14 cellular contexts compared by ENCODE assay signal in the genomic region with DNA sequence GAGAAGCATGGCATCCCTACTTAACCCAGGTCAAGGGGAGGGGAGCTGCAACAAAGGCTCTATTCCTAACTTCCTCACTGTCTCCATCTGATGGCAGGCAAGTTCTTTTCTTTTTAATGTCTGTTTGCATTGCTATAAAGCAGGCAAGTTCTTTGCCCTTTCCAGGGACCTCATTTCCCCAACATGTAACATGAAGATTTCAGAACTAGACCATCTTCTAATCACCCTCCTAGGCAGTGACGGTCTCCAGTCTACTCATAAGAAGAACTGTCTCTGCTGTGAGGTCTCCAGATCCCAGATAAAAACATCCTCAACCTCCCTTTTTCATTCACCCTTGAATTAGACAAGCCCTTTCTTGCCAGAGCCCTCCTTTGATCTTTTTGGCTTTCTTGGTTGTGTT. TPM values are rescaled to one million over a fixed set of nuclear protein-coding genes. Genes with fewer than 3 reads are reported as not detected.
DNase-seq lines count a peak whose midpoint lies in the region; ATAC-seq, FAIRE-seq and TF ChIP-seq lines count a peak whose summit lies in the region.
"Had no signal": no experiment of that assay in that cellular context is flagged by ENCODE, and none has a peak within 500 bp of the region (broad histone marks: within the 10 kb centered on the region; RNA-seq: fewer than 3 reads in every experiment).

No MANE protein-coding gene starts in this region.

- peak; percentile 30 for TF ChIP-seq CTCF in HepG2 (CRISPR knock-in tag; IDR thresholded peaks at IDR 0.05)
- no peak for TF ChIP-seq CTCF in right lobe of liver (IDR thresholded peaks at IDR 0.05)
- no peak for TF ChIP-seq CTCF in mammary epithelial cell (conservative IDR thresholded peaks at IDR 0.05 in 1 of 2, IDR thresholded peaks at IDR 0.05 in 1 of 2; ENCODE audit: extremely low read depth in 1 of 2, insufficient read depth in 1 of 2, low read depth in 1 of 2, low read length in 2 of 2)

- H3K4me1 Mint-ChIP-seq in activated naive CD8-positive, alpha-beta T cell treated with anti-CD3 and anti-CD28 coated beads, Interleukin-2, amount 50 U/mL, for 24 hours = peaks cover 23% of the 10 kb centered on the region

- no TSS peak for BruUV-seq in HepG2 (replicated peaks; lab: Mats Ljungman, UMichigan)
- no TSS peak for BruUV-seq in mammary epithelial cell (replicated peaks; lab: Mats Ljungman, UMichigan)

- H3K79me2 ChIP-seq in HepG2 (ENCODE audit: insufficient read depth, low read length) = no peaks in the 10 kb centered on the region
- no peaks in the 10 kb centered on the region for H3K79me2 ChIP-seq in mammary epithelial cell (ENCODE audit: insufficient read depth, low read length)

- CTCF ChIA-PET in HepG2 (lab: Yijun Ruan, JAX; ENCODE audit: low intra/inter-chr PET ratio, low total read pairs) (no interaction called here), mammary epithelial cell (lab: Charles Lee; ENCODE audit: low non-redundant PET) (no interaction called here)

- no peak overlapping the region for H3K9ac ChIP-seq in HepG2 (ENCODE audit: insufficient read depth, low read depth, low read length)
- H3K9ac ChIP-seq in mammary epithelial cell (ENCODE audit: insufficient read depth, low read length) = no peak overlapping the region

- H3K27ac Mint-ChIP-seq in activated naive CD8-positive, alpha-beta T cell treated with anti-CD3 and anti-CD28 coated beads, Interleukin-2, amount 50 U/mL, for 24 hours = peak overlapping the region; percentile 14

- H3K9me3 ChIP-seq in HepG2 (ENCODE audit: low read length) = no peaks in the 10 kb centered on the region
- no peaks in the 10 kb centered on the region for H3K9me3 ChIP-seq in right lobe of liver
- H3K9me3 ChIP-seq in mammary epithelial cell (replicated peaks; ENCODE audit: insufficient read depth, low read length) = peaks cover 3% of the 10 kb centered on the region
- H3K9me3 ChIP-seq: body of pancreas had no signal

- no peaks in the 10 kb centered on the region for H4K20me1 ChIP-seq in HepG2 (ENCODE audit: insufficient read depth, low read length)
- no peaks in the 10 kb centered on the region for H4K20me1 ChIP-seq in mammary epithelial cell (ENCODE audit: insufficient read depth, low read length)

- TF ChIP-seq POLR2A in HepG2 (IDR thresholded peaks at IDR 0.05; ENCODE audit: insufficient read depth in 1 of 2, low read depth in 2 of 2, low read length in 2 of 2) = no peak
- no peak for TF ChIP-seq POLR2A in right lobe of liver (IDR thresholded peaks at IDR 0.05)

- no peaks in the 10 kb centered on the region for H3K9me3 Mint-ChIP-seq in activated naive CD8-positive, alpha-beta T cell treated with anti-CD3 and anti-CD28 coated beads, Interleukin-2, amount 50 U/mL, for 24 hours
- H3K9me3 Mint-ChIP-seq: naive B cell had no signal

- no peaks in the 10 kb centered on the region for H3K27me3 Mint-ChIP-seq in activated naive CD8-positive, alpha-beta T cell treated with anti-CD3 and anti-CD28 coated beads, Interleukin-2, amount 50 U/mL, for 24 hours

- in situ Hi-C loops in HepG2 (cut with HindIII; ENCODE audit: extremely low pct_ligation_motif_present, low pct_unique_long_range_greater_than_20kb) (no loop called here), mammary epithelial cell (cut with MboI; ENCODE audit: low sequenced_read_pairs in 2 of 2) (no loop called here)

- POLR2A ChIA-PET in HepG2 (lab: Yijun Ruan, JAX) = no interaction called here

- H3K4me3 Mint-ChIP-seq in activated naive CD8-positive, alpha-beta T cell treated with anti-CD3 and anti-CD28 coated beads, Interleukin-2, amount 50 U/mL, for 24 hours = no peak overlapping the region

- FAIRE-seq in HepG2 (lab: Jason Lieb, UNC) = no peak
- FAIRE-seq: endometrium had no signal

- dilution Hi-C loops in mammary epithelial cell (cut with HindIII; ENCODE audit: low sequenced_read_pairs) = no loop called here

- H3K4me2 ChIP-seq in HepG2 (ENCODE audit: low read depth, low read length) (no peak overlapping the region), mammary epithelial cell (ENCODE audit: insufficient read depth, low read depth, low read length) (no peak overlapping the region)

- H3K27ac ChIP-seq in HepG2 (ENCODE audit: extremely low read length, insufficient read depth, low read length) (no peak overlapping the region), right lobe of liver (no peak overlapping the region), mammary epithelial cell (ENCODE audit: insufficient read depth, low read depth, low read length) (no peak overlapping the region)
- H3K27ac ChIP-seq: body of pancreas had no signal

- no peak for TF ChIP-seq RAD21 in HepG2 (CRISPR knock-in tag; IDR thresholded peaks at IDR 0.05)

- H2AFZ ChIP-seq in HepG2 (ENCODE audit: low read length) (no peak overlapping the region), mammary epithelial cell (ENCODE audit: low read depth, low read length) (no peak overlapping the region)

- no peak for DNase-seq in HepG2 (ENCODE audit: low spot score)
- DNase-seq in right lobe of liver = no peak
- peak; percentile 19 for DNase-seq in NAMALWA (ENCODE audit: low spot score)
- no peak for DNase-seq in activated naive CD8-positive, alpha-beta T cell treated with anti-CD3 and anti-CD28 coated beads, Interleukin-2, amount 50 U/mL, for 24 hours
- no peak for DNase-seq in NCI-H146 (lab: John Stamatoyannopoulos, UW)
- DNase-seq in AG20443 (ENCODE audit: low spot score) = no peak
- no peak for DNase-seq in mammary epithelial cell
- DNase-seq: body of pancreas, left cardiac atrium, naive B cell, NCI-H1694 had no signal

- ATAC-seq in HepG2 = peak; percentile 41; the same call in 1 of the 3 replicates
- ATAC-seq in right lobe of liver = no peak
- ATAC-seq in activated naive CD8-positive, alpha-beta T cell treated with anti-CD3 and anti-CD28 coated beads, Interleukin-2, amount 50 U/mL, for 24 hours = peak; percentile 15
- ATAC-seq: body of pancreas, left cardiac atrium, sciatic nerve had no signal

- 0% methylated on average over 1 of the region's 1 CpG for WGBS in HepG2 (ENCODE audit: low lambda C conversion rate)
- 38% methylated on average over 1 of the region's 1 CpG for WGBS in right lobe of liver (ENCODE audit: insufficient coverage, low coverage, low lambda C conversion rate, missing lambda C conversion rate)
- WGBS in mammary epithelial cell (ENCODE audit: low coverage, missing lambda C conversion rate) = 53% methylated on average over 1 of the region's 1 CpG

- H3K4me3 ChIP-seq in HepG2 (replicated peaks in 1 of 3; ENCODE audit: insufficient read depth in 1 of 3, low read depth in 2 of 3, low read length in 3 of 3) (no peak overlapping the region), right lobe of liver (no peak overlapping the region), mammary epithelial cell (replicated peaks in 1 of 3; ENCODE audit: insufficient read depth in 1 of 3, low read depth in 2 of 3, low read length in 3 of 3) (no peak overlapping the region)
- H3K4me3 ChIP-seq: body of pancreas had no signal

- no peaks in the 10 kb centered on the region for H3K36me3 Mint-ChIP-seq in activated naive CD8-positive, alpha-beta T cell treated with anti-CD3 and anti-CD28 coated beads, Interleukin-2, amount 50 U/mL, for 24 hours (ENCODE audit: low read depth)
- H3K36me3 Mint-ChIP-seq: naive B cell had no signal

- no peaks in the 10 kb centered on the region for H3K4me1 ChIP-seq in HepG2 (ENCODE audit: insufficient read depth, low read length)
- H3K4me1 ChIP-seq in right lobe of liver = no peaks in the 10 kb centered on the region
- no peaks in the 10 kb centered on the region for H3K4me1 ChIP-seq in mammary epithelial cell (ENCODE audit: insufficient read depth, low read length)
- H3K4me1 ChIP-seq: body of pancreas had no signal

- TF ChIP-seq EP300 in HepG2 (IDR thresholded peaks at IDR 0.05; ENCODE audit: low read depth in 2 of 2, low read length in 2 of 2) (no peak), HepG2 (CRISPR knock-in tag; IDR thresholded peaks at IDR 0.05; ENCODE audit: borderline replicate concordance) (no peak)

- intact Hi-C loops in HepG2 (cut with micrococcal nuclease; ENCODE audit: unreplicated experiment) (no loop called here), right lobe of liver (cut with DNase I) (no loop called here), mammary epithelial cell (cut with micrococcal nuclease) (no loop called here)

- H3K27me3 ChIP-seq in HepG2 (ENCODE audit: control insufficient read depth in 1 of 2, insufficient read depth in 2 of 2, low read length in 2 of 2) = peaks cover 0 to 5% of the 10 kb centered on the region in 2 experiments; a peak in 1 of 5 replicates
- no peaks in the 10 kb centered on the region for H3K27me3 ChIP-seq in right lobe of liver
- no peaks in the 10 kb centered on the region for H3K27me3 ChIP-seq in mammary epithelial cell (ENCODE audit: insufficient read depth, low read length)
- H3K27me3 ChIP-seq: body of pancreas had no signal

- no peaks in the 10 kb centered on the region for H3K36me3 ChIP-seq in HepG2 (replicated peaks in 1 of 2; ENCODE audit: control insufficient read depth in 1 of 2, insufficient read depth in 2 of 2, low read length in 2 of 2)
- H3K36me3 ChIP-seq in right lobe of liver = no peaks in the 10 kb centered on the region
- H3K36me3 ChIP-seq in mammary epithelial cell (ENCODE audit: insufficient read depth, low read length) = no peaks in the 10 kb centered on the region

RNA-seq across cellular contexts. Expression of a gene that starts 42.1 kb away (rescaled TPM):
- total RNA-seq in HepG2 (2016; rRNA removed; fragmentation: Illumina TruSeq; extraction: Trizol) (0.07 and 0.18 TPM in 2 replicates), right lobe of liver (not detected), mammary epithelial cell (not detected)
- not detected in 2 replicates for total RNA-seq in HepG2 (2016; cell fraction: cytosol; rRNA removed; fragmentation: Illumina TruSeq; extraction: Trizol; ENCODE audit: low read depth)
- total RNA-seq in HepG2 (2016; cell fraction: insoluble cytoplasmic fraction; rRNA removed; fragmentation: Illumina TruSeq; extraction: Trizol) = 0.09 TPM in 1 of 2 replicates, not detected in the other
- not detected in 2 replicates for total RNA-seq in HepG2 (2016; cell fraction: membrane; rRNA removed; fragmentation: Illumina TruSeq; extraction: Trizol)
- total RNA-seq in HepG2 (2016; cell fraction: nucleus; rRNA removed; fragmentation: Illumina TruSeq; extraction: Trizol) = not detected in 2 replicates
- polyA plus RNA-seq in HepG2 (2011; rRNA removed) (not detected in 2 replicates), mammary epithelial cell (not detected)
- not detected in 2 replicates for polyA plus RNA-seq in HepG2 (2011; cell fraction: cytosol; rRNA removed)
- polyA plus RNA-seq in HepG2 (2011; cell fraction: nucleus; rRNA removed) = not detected in 2 replicates
- polyA plus RNA-seq in HepG2 (2012) = not detected in 2 replicates
- polyA plus RNA-seq in HepG2 (2016; cell fraction: cytosol; fragmentation: Illumina TruSeq; extraction: Trizol; ENCODE audit: low read depth) = not detected in 2 replicates
- polyA plus RNA-seq in HepG2 (2016; cell fraction: insoluble cytoplasmic fraction; fragmentation: Illumina TruSeq; extraction: Trizol; ENCODE audit: low read depth) = not detected in 2 replicates
- polyA plus RNA-seq in HepG2 (2016; cell fraction: membrane; fragmentation: Illumina TruSeq; extraction: Trizol; ENCODE audit: low read depth) = not detected in 2 replicates
- polyA plus RNA-seq in HepG2 (2016; cell fraction: nucleus; fragmentation: Illumina TruSeq; extraction: Trizol; ENCODE audit: insufficient read depth, low read depth) = not detected in 2 replicates
- not detected in 2 replicates for polyA minus RNA-seq in HepG2 (2011; rRNA and poly(A)+ RNA removed; ENCODE audit: low replicate concordance)
- polyA minus RNA-seq in HepG2 (2011; cell fraction: cytosol; rRNA and poly(A)+ RNA removed) = not detected in 2 replicates
- not detected in 2 replicates for polyA minus RNA-seq in HepG2 (2011; cell fraction: nucleus; rRNA and poly(A)+ RNA removed)
- not detected for polyA minus RNA-seq in mammary epithelial cell
- total RNA-seq: body of pancreas, glomerular endothelial cell, left cardiac atrium, sciatic nerve had no signal

Comparison
In these comparisons a context has a peak if more than half of its experiments do, and no peak if none do; other contexts are left out.
1. ATAC-seq: peak in HepG2 (single experiment) and activated naive CD8-positive, alpha-beta T cell treated with anti-CD3 and anti-CD28 coated beads, Interleukin-2, amount 50 U/mL, for 24 hours (single experiment); none in right lobe of liver (0 of 4).